Comparison of ENCODE assay signal across 8 cellular contexts in genomic region chr15:44066211-44066827, GRCh38.
DNase-seq lines count a peak whose midpoint lies in the region; ATAC-seq, FAIRE-seq and TF ChIP-seq lines count a peak whose summit lies in the region.

No MANE protein-coding gene starts in this region.

- no peak for ATAC-seq in GM19395 (IDR thresholded peaks at IDR 0.05; ENCODE audit: unreplicated experiment)

- in situ Hi-C loops in ACHN (cut with HindIII; ENCODE audit: low pct_ligation_motif_present, low pct_unique_long_range_greater_than_20kb, low sequenced_read_pairs): loop anchor here (25.0 kb wide), 1 partner anchor 154 kb away; no protein-coding TSS in a partner anchor

- DNase-seq in ACHN: peak; percentile 80
- peak; percentile 14 for DNase-seq in GM19239 (ENCODE audit: insufficient read length, low spot score)
- peak; percentile 70 to 87 for DNase-seq in NCI-H446 (lab: John Stamatoyannopoulos, UW)
- DNase-seq in activated CD4-positive, alpha-beta T cell treated with anti-CD3 and anti-CD28 coated beads for 24 hours (ENCODE audit: low read depth in 2 of 2): peak; percentile 42 to 47
- DNase-seq in coronary artery (ENCODE audit: low spot score): no peak
- DNase-seq in lung microvascular endothelial cell (ENCODE audit: low read depth in 2 of 2): peak; percentile 78 to 86
- peak; percentile 78 for DNase-seq in stimulated activated CD8-positive, alpha-beta memory T cell treated with anti-CD3 and anti-CD28 coated beads, Interleukin-4, amount 100 ng/mL, for 48 hours

- no peak overlapping the region for H3K27ac ChIP-seq in coronary artery

- peak; percentile 43 for TF ChIP-seq CTCF in coronary artery (IDR thresholded peaks at IDR 0.05)

- no peak overlapping the region for H3K4me3 ChIP-seq in coronary artery

- peak; percentile 93 for FAIRE-seq in GM19239 (lab: Jason Lieb, UNC)
